ENCODE assay signal across 8 cellular contexts in the genomic region with DNA sequence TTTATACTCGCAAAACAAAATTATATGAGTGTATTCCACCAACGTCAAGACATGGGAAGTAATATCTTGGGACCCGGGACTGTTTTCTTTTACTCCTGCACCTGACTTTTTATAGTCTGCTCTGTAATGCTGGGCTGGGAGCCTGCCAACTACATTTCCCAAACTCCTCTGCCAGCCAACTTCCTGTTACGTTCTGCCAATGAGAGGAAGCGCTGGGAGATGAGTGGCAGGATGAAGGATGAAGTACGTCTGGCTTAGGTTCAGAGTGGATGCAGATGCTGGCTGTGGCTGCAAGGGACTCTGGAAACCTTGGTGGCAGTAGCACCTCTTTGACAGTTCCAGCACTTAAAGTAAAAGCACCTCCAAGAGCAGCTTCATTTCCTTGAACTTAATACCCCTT. TPM values are rescaled to one million over a fixed set of nuclear protein-coding genes. Genes with fewer than 3 reads are reported as not detected.
DNase-seq lines count a peak whose midpoint lies in the region; ATAC-seq and TF ChIP-seq lines count a peak whose summit lies in the region.

No MANE protein-coding gene starts in this region.

- no peak overlapping the region for H3K27ac ChIP-seq in WERI-Rb-1

- H3K4me3 ChIP-seq in choroid plexus epithelial cell (ENCODE audit: low read depth, low read length), result no peak overlapping the region
- H3K4me3 ChIP-seq in WERI-Rb-1 (ENCODE audit: low read depth, low read length), result no peak overlapping the region

- H3K4me3 Mint-ChIP-seq in naive B cell, result no peak overlapping the region

- no peaks in the 10 kb centered on the region for H3K27me3 ChIP-seq in WERI-Rb-1 (ENCODE audit: insufficient read depth, low read depth, severe bottlenecking)

- H3K9me3 Mint-ChIP-seq in naive B cell, result no peaks in the 10 kb centered on the region

- H3K36me3 ChIP-seq in WERI-Rb-1, result peaks cover 52% of the 10 kb centered on the region

- no peaks in the 10 kb centered on the region for H3K9me3 ChIP-seq in WERI-Rb-1 (ENCODE audit: severe bottlenecking)

- DNase-seq in EL (peak; percentile 10), NCI-H2029 (lab: John Stamatoyannopoulos, UW) (peak; percentile 48), choroid plexus epithelial cell (ENCODE audit: low read depth) (peak; percentile 22), naive B cell (no peak), WERI-Rb-1 (no peak)
- DNase-seq in activated CD8-positive, alpha-beta memory T cell treated with anti-CD3 and anti-CD28 coated beads, Interleukin-2, amount 50 U/mL, for 4 hours, result no peak

- peaks cover 9 to 20% (median 11%) of the 10 kb centered on the region in 3 donors for H3K4me1 Mint-ChIP-seq in naive B cell

- H3K27me3 Mint-ChIP-seq in naive B cell, result no peaks in the 10 kb centered on the region

- no peak for ATAC-seq in naive B cell (ENCODE audit: low read depth in 2 of 2)
- ATAC-seq in HG02938 (IDR thresholded peaks at IDR 0.05; ENCODE audit: unreplicated experiment), result no peak
- no peak for ATAC-seq in GM21528 (IDR thresholded peaks at IDR 0.05; ENCODE audit: low FRiP score, unreplicated experiment)

- no peak for TF ChIP-seq CTCF in choroid plexus epithelial cell (conservative IDR thresholded peaks at IDR 0.05; ENCODE audit: low read depth, low read length)
- TF ChIP-seq CTCF in WERI-Rb-1 (IDR thresholded peaks at IDR 0.05; ENCODE audit: low read depth, low read length), result no peak

- peaks cover 28 to 38% of the 10 kb centered on the region in 2 donors for H3K36me3 Mint-ChIP-seq in naive B cell

- H3K27ac Mint-ChIP-seq in naive B cell, result peak overlapping the region in 5 of 6 donors; percentile 22 to 85 (median 55)

RNA-seq across cellular contexts. Expression of a gene that starts 59.6 kb away (rescaled TPM):
- polyA plus RNA-seq in naive B cell (ENCODE audit: low read depth in 6 of 6), result 10 to 100 TPM in 1 of 6 donors, 1 to 10 TPM in 5; 4.6 to 15.2 (median 8.5) TPM

Comparison
In these comparisons a context has a peak if more than half of its experiments do, and no peak if none do; other contexts are left out.
1. DNase-seq: peak in EL (single experiment), NCI-H2029 (single experiment) and choroid plexus epithelial cell (single experiment); none in naive B cell (single experiment), WERI-Rb-1 (single experiment) and activated CD8-positive, alpha-beta memory T cell treated with anti-CD3 and anti-CD28 coated beads, Interleukin-2, amount 50 U/mL, for 4 hours (single experiment).